ENCODE assay signal across 1 cellular context in the genomic region with DNA sequence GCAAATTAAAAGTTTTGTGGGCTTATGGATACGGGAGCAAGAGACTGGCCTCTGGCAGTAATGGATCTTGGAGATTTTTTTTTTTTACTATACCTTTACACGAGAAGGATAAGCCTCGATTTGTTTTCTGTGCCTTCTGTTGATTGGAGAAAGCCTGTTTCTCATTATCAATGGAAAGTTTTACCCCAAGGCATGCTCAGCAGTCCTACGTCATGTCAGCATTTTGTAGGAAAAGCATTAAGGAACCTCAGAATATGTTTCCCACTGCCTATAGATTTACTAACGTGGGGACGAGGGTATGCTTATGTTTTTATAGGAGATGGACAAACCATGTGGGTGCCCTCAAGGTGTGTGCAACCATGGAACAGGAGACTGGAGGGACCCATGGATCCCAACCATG.
TF ChIP-seq lines count a peak whose summit lies in the region.

No MANE protein-coding gene starts in this region.

TF ChIP-seq in WTC11, 78 proteins besides CTCF, POLR2A, EP300 and RAD21 (continued from another document):
- TF ChIP-seq, protein P1, sequence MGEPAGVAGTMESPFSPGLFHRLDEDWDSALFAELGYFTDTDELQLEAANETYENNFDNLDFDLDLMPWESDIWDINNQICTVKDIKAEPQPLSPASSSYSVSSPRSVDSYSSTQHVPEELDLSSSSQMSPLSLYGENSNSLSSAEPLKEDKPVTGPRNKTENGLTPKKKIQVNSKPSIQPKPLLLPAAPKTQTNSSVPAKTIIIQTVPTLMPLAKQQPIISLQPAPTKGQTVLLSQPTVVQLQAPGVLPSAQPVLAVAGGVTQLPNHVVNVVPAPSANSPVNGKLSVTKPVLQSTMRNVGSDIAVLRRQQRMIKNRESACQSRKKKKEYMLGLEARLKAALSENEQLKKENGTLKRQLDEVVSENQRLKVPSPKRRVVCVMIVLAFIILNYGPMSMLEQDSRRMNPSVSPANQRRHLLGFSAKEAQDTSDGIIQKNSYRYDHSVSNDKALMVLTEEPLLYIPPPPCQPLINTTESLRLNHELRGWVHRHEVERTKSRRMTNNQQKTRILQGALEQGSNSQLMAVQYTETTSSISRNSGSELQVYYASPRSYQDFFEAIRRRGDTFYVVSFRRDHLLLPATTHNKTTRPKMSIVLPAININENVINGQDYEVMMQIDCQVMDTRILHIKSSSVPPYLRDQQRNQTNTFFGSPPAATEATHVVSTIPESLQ (CRISPR knock-in tag; IDR thresholded peaks at IDR 0.05) = no peak
- TF ChIP-seq NR2C2 (CRISPR knock-in tag; IDR thresholded peaks at IDR 0.05) = no peak
- TF ChIP-seq NR3C1 (CRISPR knock-in tag; conservative IDR thresholded peaks at IDR 0.05; ENCODE audit: low read depth) = no peak
- TF ChIP-seq ZNF219 (CRISPR knock-in tag; IDR thresholded peaks at IDR 0.05; ENCODE audit: borderline replicate concordance) = no peak
- no peak for TF ChIP-seq NFATC4 (CRISPR knock-in tag; IDR thresholded peaks at IDR 0.05)
- no peak for TF ChIP-seq ZBTB21 (CRISPR knock-in tag; IDR thresholded peaks at IDR 0.05; ENCODE audit: borderline replicate concordance)
- no peak for TF ChIP-seq NFE2L1 (CRISPR knock-in tag; IDR thresholded peaks at IDR 0.05)
- TF ChIP-seq GTF2I (CRISPR knock-in tag; conservative IDR thresholded peaks at IDR 0.05) = no peak
- TF ChIP-seq JUN (CRISPR knock-in tag; IDR thresholded peaks at IDR 0.05) = no peak
TF ChIP-seq in WTC11: peak in this region for 0.
